Comparison of ENCODE assay signal across 11 cellular contexts in the genomic region with DNA sequence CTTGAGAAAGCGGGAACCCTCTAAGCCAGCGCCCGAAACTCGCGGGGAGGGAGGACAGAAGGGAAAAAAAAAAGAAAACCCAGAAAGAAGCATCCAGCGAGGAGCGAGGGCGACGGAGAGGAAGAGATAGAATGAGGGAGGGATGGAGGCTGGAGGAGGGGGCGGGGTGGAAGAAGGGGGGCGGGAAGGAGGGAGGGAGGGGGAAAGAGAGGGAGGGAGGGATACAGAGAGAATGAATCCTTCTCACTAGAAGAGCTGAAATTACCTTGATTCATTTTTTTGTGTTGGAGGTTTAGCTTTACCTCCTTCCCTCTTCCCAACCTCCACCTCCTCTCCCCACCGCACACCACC. TPM values are rescaled to one million over a fixed set of nuclear protein-coding genes. Genes with fewer than 3 reads are reported as not detected.
DNase-seq lines count a peak whose midpoint lies in the region; ATAC-seq and TF ChIP-seq lines count a peak whose summit lies in the region.
"Had no signal": no experiment of that assay in that cellular context is flagged by ENCODE, and none has a peak within 500 bp of the region (broad histone marks: within the 10 kb centered on the region; RNA-seq: fewer than 3 reads in every experiment).

No MANE protein-coding gene starts in this region.

- no peak for ATAC-seq in natural killer cell
- ATAC-seq: activated naive CD4-positive, alpha-beta T cell treated with anti-CD3 and anti-CD28 coated beads, Interleukin-2, amount 50 U/mL, for 72 hours; naive thymus-derived CD4-positive, alpha-beta T cell had no signal

- H3K27ac Mint-ChIP-seq in glutamatergic neuron (ENCODE audit: unreplicated experiment) (peak overlapping the region; percentile 95), natural killer cell (no peak overlapping the region)
- H3K27ac Mint-ChIP-seq: activated B cell treated with CpG ODN at 0.5 μM for 24 hours; activated naive CD4-positive, alpha-beta T cell treated with anti-CD3 and anti-CD28 coated beads, Interleukin-2, amount 50 U/mL, for 72 hours had no signal

- intact Hi-C loops in natural killer cell (cut with micrococcal nuclease) = no loop called here

- TF ChIP-seq CTCF in VCaP (conservative IDR thresholded peaks at IDR 0.05) (no peak), glutamatergic neuron (IDR thresholded peaks at IDR 0.05; ENCODE audit: partially characterized antibody, unreplicated experiment) (no peak), natural killer cell (IDR thresholded peaks at IDR 0.05) (no peak), GM10266 (IDR thresholded peaks at IDR 0.05; ENCODE audit: control insufficient read depth, insufficient read depth, low read depth, missing control alignments) (no peak), GM10248 (IDR thresholded peaks at IDR 0.05; ENCODE audit: control extremely low read depth, extremely low read depth, low read depth, missing control alignments) (no peak)

- H3K27me3 Mint-ChIP-seq in glutamatergic neuron (ENCODE audit: unreplicated experiment) = peaks cover 22% of the 10 kb centered on the region
- peaks cover 50 to 62% of the 10 kb centered on the region in 2 donors for H3K27me3 Mint-ChIP-seq in natural killer cell (ENCODE audit: low read depth in 2 of 2)

- peaks cover 7% of the 10 kb centered on the region for H3K9me3 Mint-ChIP-seq in glutamatergic neuron (ENCODE audit: unreplicated experiment)
- H3K9me3 Mint-ChIP-seq in natural killer cell = peaks cover 6 to 14% of the 10 kb centered on the region in 2 donors

- peak overlapping the region; percentile 88 for H3K4me3 Mint-ChIP-seq in glutamatergic neuron (ENCODE audit: unreplicated experiment)
- H3K4me3 Mint-ChIP-seq in natural killer cell = no peak overlapping the region
- H3K4me3 Mint-ChIP-seq: activated B cell treated with CpG ODN at 0.5 μM for 24 hours had no signal

- H3K36me3 Mint-ChIP-seq in glutamatergic neuron (ENCODE audit: unreplicated experiment) (no peaks in the 10 kb centered on the region), natural killer cell (peaks cover 19% of the 10 kb centered on the region)

- H3K27ac ChIP-seq in VCaP = peak overlapping the region; percentile 88

- POLR2A ChIA-PET in GM10248 (lab: Yijun Ruan, JAX) = no interaction called here

- H3K9me3 ChIP-seq in ES-I3 (ENCODE audit: control insufficient read depth, insufficient read depth, low read length) = no peaks in the 10 kb centered on the region

- H3K36me3 ChIP-seq in ES-I3 (ENCODE audit: insufficient read depth, low read length) = no peaks in the 10 kb centered on the region

- CTCF ChIA-PET in GM10248 (lab: Yijun Ruan, JAX) = interaction anchor here (1.5 kb wide), 2 partner anchors 8 to 21 kb away, joined by 3 to 5 read pairs; no protein-coding TSS in a partner anchor

- H3K4me3 ChIP-seq in skeletal muscle cell (ENCODE audit: low read depth, low read length) = peak overlapping the region; percentile 78

- H3K4me1 Mint-ChIP-seq in glutamatergic neuron (ENCODE audit: low read depth, unreplicated experiment) (peaks cover 23% of the 10 kb centered on the region), natural killer cell (no peaks in the 10 kb centered on the region)

- DNase-seq in glutamatergic neuron (peak; percentile 34), skeletal muscle cell (ENCODE audit: low read depth) (no peak), natural killer cell (no peak), GM10266 (ENCODE audit: extremely low spot score) (no peak), GM10248 (ENCODE audit: extremely low spot score) (no peak)
- DNase-seq in activated effector memory CD4-positive, alpha-beta T cell treated with Interleukin-2 at 50 U/mL for 16 hours = no peak
- DNase-seq: activated B cell treated with CpG ODN at 0.5 μM for 24 hours; naive thymus-derived CD4-positive, alpha-beta T cell had no signal

- peak overlapping the region; percentile 90 for H3K9ac ChIP-seq in ES-I3 (ENCODE audit: low read depth, low read length)

- H3K4me1 ChIP-seq in ES-I3 (ENCODE audit: insufficient read depth, low read length) = peaks cover 13% of the 10 kb centered on the region

RNA-seq across cellular contexts. Expression of gene BDNF, which starts 19.3 kb away (rescaled TPM):
- total RNA-seq in glutamatergic neuron (ENCODE audit: unreplicated experiment) = 0.42 TPM
- not detected for total RNA-seq in natural killer cell
- total RNA-seq: activated B cell treated with CpG ODN at 0.5 μM for 24 hours; activated naive CD4-positive, alpha-beta T cell treated with anti-CD3 and anti-CD28 coated beads, Interleukin-2, amount 50 U/mL, for 72 hours; naive thymus-derived CD4-positive, alpha-beta T cell had no signal
